31 cellular contexts compared by ENCODE assay signal in the genomic region with DNA sequence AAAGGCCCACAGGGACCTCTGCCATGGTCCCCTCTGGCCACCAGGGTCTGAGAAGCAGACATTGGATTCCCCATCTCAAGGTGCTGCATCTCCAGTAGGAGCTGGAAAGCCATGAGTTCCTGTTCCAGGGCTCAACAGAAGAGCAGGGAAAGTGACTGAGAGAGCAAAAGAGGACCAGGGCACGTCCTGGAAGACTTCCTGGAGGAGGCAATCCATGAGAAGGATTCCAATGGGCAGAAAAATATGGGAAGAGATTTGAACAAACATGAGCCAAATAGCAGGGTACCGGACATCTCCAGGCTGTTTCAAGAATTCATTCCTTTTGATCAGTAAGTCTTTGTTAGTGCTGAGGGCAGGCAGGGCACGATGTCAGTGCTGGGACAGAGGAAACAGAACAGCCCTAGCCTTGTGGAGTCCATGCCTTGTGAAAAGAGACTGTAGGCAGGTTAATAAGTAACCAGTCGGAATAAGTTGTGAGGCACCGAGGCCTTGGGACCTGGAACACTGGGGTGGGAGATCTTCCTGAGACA.
"Had no signal": no experiment of that assay in that cellular context is flagged by ENCODE, and none has a peak within 500 bp of the region (broad histone marks: within the 10 kb centered on the region; RNA-seq: fewer than 3 reads in every experiment).

No MANE protein-coding gene starts in this region.

- H3K27ac ChIP-seq: body of pancreas, colonic mucosa, parathyroid adenoma, right atrium auricular region, spleen, thoracic aorta, VCaP had no signal

- H3K4me3 Mint-ChIP-seq: activated naive CD8-positive, alpha-beta T cell; immature natural killer cell; mesothelial cell of epicardium; naive thymus-derived CD4-positive, alpha-beta T cell; neural crest cell; stimulated activated naive CD8-positive, alpha-beta T cell treated with anti-CD3 and anti-CD28 coated beads, Interleukin-15, Interleukin-2, amounts not matched to agents 100 ng/mL and 50 ng/mL, for 24 hours had no signal

- H3K79me2 ChIP-seq: parathyroid adenoma had no signal

- H2AFZ ChIP-seq: parathyroid adenoma had no signal

- H3K27ac Mint-ChIP-seq: activated naive CD8-positive, alpha-beta T cell; immature natural killer cell had no signal

- H3K9me3 Mint-ChIP-seq: immature natural killer cell; mesothelial cell of epicardium; stimulated activated naive CD8-positive, alpha-beta T cell treated with anti-CD3 and anti-CD28 coated beads, Interleukin-15, Interleukin-2, amounts not matched to agents 100 ng/mL and 50 ng/mL, for 24 hours had no signal

- H3K4me3 ChIP-seq: body of pancreas, colonic mucosa, right atrium auricular region, spleen, thoracic aorta had no signal

- H3K4me1 ChIP-seq: body of pancreas, colonic mucosa, parathyroid adenoma, right atrium auricular region, spleen had no signal

- H3K9ac ChIP-seq: parathyroid adenoma had no signal

- ATAC-seq: activated CD4-positive, CD25-positive, alpha-beta regulatory T cell treated with anti-CD3 and anti-CD28 coated beads, Interleukin-2, amount 50 U/mL, for 24 hours; body of pancreas; left colon; naive thymus-derived CD4-positive, alpha-beta T cell had no signal

- DNase-seq: activated CD4-positive, alpha-beta T cell treated with anti-CD3 and anti-CD28 coated beads for 48 hours; activated CD4-positive, alpha-beta T cell treated with anti-CD3 and anti-CD28 coated beads, Interleukin-2, amount 50 U/mL, for 48 hours; activated CD8-positive, alpha-beta memory T cell treated with anti-CD3 and anti-CD28 coated beads for 24 hours; activated effector memory CD4-positive, alpha-beta T cell treated with Interleukin-2 at 50 U/mL for 16 hours; activated naive CD4-positive, alpha-beta T cell treated with Interleukin-2 at 50 U/mL for 16 hours; anterior cingulate cortex; body of pancreas; colonic mucosa; effector CD8-positive, alpha-beta T cell; foreskin fibroblast; head of caudate nucleus; hypothalamus; immature natural killer cell; kidney; left colon; mammary epithelial cell; naive thymus-derived CD4-positive, alpha-beta T cell; nucleus accumbens; spleen; stimulated activated CD4-positive, alpha-beta T cell treated with anti-CD3 and anti-CD28 coated beads, Interleukin-2, amount 100 ng/mL, for 48 hours; T-helper 9 cell; trophoblast cell had no signal

- H3K4me1 Mint-ChIP-seq: immature natural killer cell had no signal

- H3K36me3 ChIP-seq: colonic mucosa, right atrium auricular region, spleen, thoracic aorta had no signal

- H3K36me3 Mint-ChIP-seq: activated naive CD8-positive, alpha-beta T cell; immature natural killer cell; mesothelial cell of epicardium; naive thymus-derived CD4-positive, alpha-beta T cell had no signal

- H3K27me3 ChIP-seq: body of pancreas, colonic mucosa, right atrium auricular region had no signal

- H3K9me3 ChIP-seq: body of pancreas, colonic mucosa, right atrium auricular region, thoracic aorta had no signal
